ENCODE assay signal across 8 cellular contexts in the genomic region with DNA sequence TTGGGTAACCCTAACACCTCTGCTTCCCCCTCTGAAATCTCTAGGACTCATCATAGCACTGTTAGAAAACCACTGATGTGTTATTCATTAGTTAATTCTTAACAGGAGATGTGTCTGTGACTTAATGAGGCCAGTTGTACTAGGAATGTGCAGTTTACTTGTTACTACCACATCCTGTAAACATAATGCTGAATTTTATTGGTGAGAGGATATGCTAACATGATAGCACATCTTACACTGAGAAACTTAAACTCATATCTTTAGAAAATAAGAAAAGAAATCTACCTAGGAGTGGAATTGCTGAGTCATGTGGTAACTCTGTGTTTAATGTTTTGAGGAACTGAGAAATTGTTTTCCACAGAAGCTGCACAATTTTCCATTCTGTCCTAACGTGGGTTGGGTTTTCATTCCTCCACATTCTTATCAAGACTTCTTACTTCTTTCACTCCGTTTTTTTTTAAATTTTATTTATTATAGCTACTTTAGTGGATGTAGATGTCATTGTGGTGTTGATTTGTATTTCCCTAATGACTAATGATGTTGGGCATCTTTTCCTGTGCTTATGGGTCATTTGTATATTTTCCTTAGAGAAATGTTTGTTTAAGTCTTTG. TPM values are rescaled to one million over a fixed set of nuclear protein-coding genes. Genes with fewer than 3 reads are reported as not detected.
DNase-seq lines count a peak whose midpoint lies in the region; TF ChIP-seq lines count a peak whose summit lies in the region.

No MANE protein-coding gene starts in this region.

- H3K27me3 Mint-ChIP-seq in activated naive CD4-positive, alpha-beta T cell treated with anti-CD3 and anti-CD28 coated beads for 36 hours (ENCODE audit: low read depth), result no peaks in the 10 kb centered on the region
- no peaks in the 10 kb centered on the region for H3K27me3 Mint-ChIP-seq in dendritic cell treated with granulocyte-macrophage colony-stimulating factor and Interleukin-4, amounts not matched to agents 40 ng/mL and 50 ng/mL, for 4 days

- peaks cover 18% of the 10 kb centered on the region for H3K4me1 Mint-ChIP-seq in activated naive CD4-positive, alpha-beta T cell treated with anti-CD3 and anti-CD28 coated beads for 36 hours (ENCODE audit: low read depth)
- H3K4me1 Mint-ChIP-seq in dendritic cell treated with granulocyte-macrophage colony-stimulating factor and Interleukin-4, amounts not matched to agents 40 ng/mL and 50 ng/mL, for 4 days (ENCODE audit: low read depth), result peaks cover 31% of the 10 kb centered on the region

- intact Hi-C loops in activated naive CD4-positive, alpha-beta T cell treated with anti-CD3 and anti-CD28 coated beads for 36 hours (cut with micrococcal nuclease), result loop anchor here (2.0 kb wide), 1 partner anchor 34 kb away; the partner anchor contains the start of genes RNF121 and XNDC1N
- intact Hi-C loops in dendritic cell treated with granulocyte-macrophage colony-stimulating factor and Interleukin-4, amounts not matched to agents 40 ng/mL and 50 ng/mL, for 4 days (cut with micrococcal nuclease), result no loop called here

- no peaks in the 10 kb centered on the region for H3K79me2 ChIP-seq in KMS-11 (ENCODE audit: insufficient read depth, low read depth)

- H3K9ac ChIP-seq in KMS-11, result no peak overlapping the region

- no peaks in the 10 kb centered on the region for H3K9me3 Mint-ChIP-seq in activated naive CD4-positive, alpha-beta T cell treated with anti-CD3 and anti-CD28 coated beads for 36 hours
- no peaks in the 10 kb centered on the region for H3K9me3 Mint-ChIP-seq in dendritic cell treated with granulocyte-macrophage colony-stimulating factor and Interleukin-4, amounts not matched to agents 40 ng/mL and 50 ng/mL, for 4 days

- CTCF ChIA-PET in activated naive CD4-positive, alpha-beta T cell treated with anti-CD3 and anti-CD28 coated beads for 36 hours (lab: Charles Lee), result interaction anchor here (0.6 kb wide), 1 partner anchor 1562 kb away, joined by 3 read pairs; no protein-coding TSS in a partner anchor

- H3K36me3 ChIP-seq in KMS-11 (ENCODE audit: insufficient read depth) (no peaks in the 10 kb centered on the region), urinary bladder (ENCODE audit: insufficient read depth) (peaks cover 2% of the 10 kb centered on the region)

- H4K20me1 ChIP-seq in KMS-11 (ENCODE audit: insufficient read depth), result no peaks in the 10 kb centered on the region; the same call in 1 of the 2 replicates

- peak overlapping the region; percentile 10; the same call in 1 of the 2 replicates for H3K4me2 ChIP-seq in KMS-11

- H3K4me3 ChIP-seq in KMS-11 (IDR thresholded peaks at IDR 0.05; ENCODE audit: insufficient read depth, low read depth, low read length), result no peak overlapping the region
- no peak overlapping the region for H3K4me3 ChIP-seq in urinary bladder (ENCODE audit: low read depth, low read length)

- no peak overlapping the region for H2AFZ ChIP-seq in KMS-11 (ENCODE audit: low read depth)

- H3K27ac Mint-ChIP-seq in activated naive CD4-positive, alpha-beta T cell treated with anti-CD3 and anti-CD28 coated beads for 36 hours, result peak overlapping the region; percentile 66
- peak overlapping the region; percentile 78 for H3K27ac Mint-ChIP-seq in dendritic cell treated with granulocyte-macrophage colony-stimulating factor and Interleukin-4, amounts not matched to agents 40 ng/mL and 50 ng/mL, for 4 days

- H3K36me3 Mint-ChIP-seq in activated naive CD4-positive, alpha-beta T cell treated with anti-CD3 and anti-CD28 coated beads for 36 hours (ENCODE audit: low read depth), result peaks cover 23% of the 10 kb centered on the region
- peaks cover 32% of the 10 kb centered on the region for H3K36me3 Mint-ChIP-seq in dendritic cell treated with granulocyte-macrophage colony-stimulating factor and Interleukin-4, amounts not matched to agents 40 ng/mL and 50 ng/mL, for 4 days (ENCODE audit: low read depth)

- H3K4me1 ChIP-seq in KMS-11 (ENCODE audit: low read depth, poor library complexity, severe bottlenecking) (peaks cover 16% of the 10 kb centered on the region), urinary bladder (ENCODE audit: insufficient read depth) (no peaks in the 10 kb centered on the region)

- 32% methylated on average over 2 of the region's 2 CpGs for WGBS in urinary bladder

- H3K27ac ChIP-seq in KMS-11, result peak overlapping the region; percentile 66; the same call in 1 of the 2 replicates
- peak overlapping the region; percentile 38 for H3K27ac ChIP-seq in urinary bladder (ENCODE audit: low read depth)

- H3K4me3 Mint-ChIP-seq in activated naive CD4-positive, alpha-beta T cell treated with anti-CD3 and anti-CD28 coated beads for 36 hours, result no peak overlapping the region
- H3K4me3 Mint-ChIP-seq in dendritic cell treated with granulocyte-macrophage colony-stimulating factor and Interleukin-4, amounts not matched to agents 40 ng/mL and 50 ng/mL, for 4 days, result no peak overlapping the region

- no peaks in the 10 kb centered on the region for H3K27me3 ChIP-seq in KMS-11 (ENCODE audit: insufficient read depth, low read depth)

- no peak for TF ChIP-seq CTCF in KMS-11 (conservative IDR thresholded peaks at IDR 0.05; ENCODE audit: low read depth, low read length)

- no peak for DNase-seq in activated naive CD4-positive, alpha-beta T cell treated with anti-CD3 and anti-CD28 coated beads for 36 hours
- no peak for DNase-seq in activated naive CD4-positive, alpha-beta T cell (lab: John Stamatoyannopoulos, UW)
- DNase-seq in GDM1 (lab: John Stamatoyannopoulos, UW), result no peak
- no peak for DNase-seq in NCI-H1417 (lab: John Stamatoyannopoulos, UW)
- DNase-seq in D341Med (ENCODE audit: low spot score), result no peak

RNA-seq across cellular contexts. Expression of gene RNF121, which starts 33.7 kb away (rescaled TPM):
- 10 to 100 TPM; 15.4 to 16.8 TPM for total RNA-seq in activated naive CD4-positive, alpha-beta T cell treated with anti-CD3 and anti-CD28 coated beads for 36 hours
- total RNA-seq in urinary bladder, result 22.5 TPM
- 31.8 TPM for polyA plus RNA-seq in urinary bladder

RNA-seq across cellular contexts. Expression of gene XNDC1N, which starts 34.1 kb away (rescaled TPM):
- total RNA-seq in activated naive CD4-positive, alpha-beta T cell treated with anti-CD3 and anti-CD28 coated beads for 36 hours, result 10 to 100 TPM; 14.2 to 16.4 TPM
- 20.7 TPM for total RNA-seq in urinary bladder
- 4.2 TPM for polyA plus RNA-seq in urinary bladder

RNA-seq across cellular contexts. Expression of gene IL18BP, which starts 36.2 kb away (rescaled TPM):
- 1 to 10 TPM; 4.1 to 5.4 TPM for total RNA-seq in activated naive CD4-positive, alpha-beta T cell treated with anti-CD3 and anti-CD28 coated beads for 36 hours
- 6.0 TPM for total RNA-seq in urinary bladder
- polyA plus RNA-seq in urinary bladder, result 14.2 TPM
